Comparison of ENCODE assay signal across 8 cellular contexts in the genomic region with DNA sequence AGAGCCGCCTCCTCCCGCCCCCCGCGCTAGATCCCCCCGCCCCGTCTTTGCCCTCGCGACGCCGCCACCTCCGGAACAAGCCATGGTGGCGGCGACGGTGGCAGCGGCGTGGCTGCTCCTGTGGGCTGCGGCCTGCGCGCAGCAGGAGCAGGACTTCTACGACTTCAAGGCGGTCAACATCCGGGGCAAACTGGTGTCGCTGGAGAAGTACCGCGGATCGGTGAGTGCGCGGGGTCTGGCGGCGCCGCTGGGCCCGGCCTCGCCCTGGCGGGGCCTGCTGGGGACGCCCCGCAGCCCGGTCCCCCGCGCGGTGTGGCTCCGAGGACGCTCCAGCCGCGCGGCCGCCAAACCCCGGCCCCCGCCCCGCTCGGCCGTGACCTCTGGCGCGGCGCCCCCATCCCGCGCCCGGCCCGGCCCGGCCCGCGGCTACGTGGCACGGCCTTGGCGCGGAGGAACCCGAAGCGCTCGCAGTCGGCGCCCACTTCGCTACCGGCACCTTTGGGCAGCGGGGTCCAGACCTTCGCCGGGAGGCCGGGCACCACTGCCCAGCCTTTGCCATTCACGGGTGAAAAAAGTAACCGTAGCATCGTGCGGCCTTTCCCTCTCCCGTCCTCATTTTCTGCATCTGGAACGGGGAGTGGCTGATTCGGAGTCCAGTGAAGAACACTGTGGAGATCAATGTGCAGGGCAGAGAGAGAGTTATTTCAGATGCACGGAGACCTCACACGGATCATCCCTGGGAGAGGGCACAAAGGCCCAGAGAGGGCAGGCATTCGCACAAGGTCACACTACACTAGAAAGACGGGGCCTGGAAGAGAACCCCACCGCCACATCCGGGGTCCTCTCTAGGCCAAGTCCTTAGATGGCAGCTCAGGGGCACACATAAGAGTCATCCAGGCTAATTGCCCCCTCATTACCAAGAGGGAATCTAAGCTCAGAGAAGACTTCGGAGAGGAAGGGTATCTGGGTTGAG. TPM values are rescaled to one million over a fixed set of nuclear protein-coding genes. Genes with fewer than 3 reads are reported as not detected.
DNase-seq lines count a peak whose midpoint lies in the region; ATAC-seq, FAIRE-seq and TF ChIP-seq lines count a peak whose summit lies in the region.

Gene GPX7 (plus strand): TSS at position 44 of the 973 bp plus-strand sequence. CDS start 39 bp downstream, at position 83.

- CTCF ChIA-PET in WTC11 (lab: Charles Lee), result interaction anchor here (0.5 to 0.9 kb wide), 2 partner anchors 34 to 80 kb away, joined by 3 to 5 read pairs; no protein-coding TSS in a partner anchor

- no peaks in the 10 kb centered on the region for H3K9me3 ChIP-seq in spleen

- H3K4me3 ChIP-seq in bronchial epithelial cell (ENCODE audit: low read depth, low read length), result peak within 1 kb of the TSS; percentile 42
- H3K4me3 ChIP-seq in spleen, result peak within 1 kb of the TSS; percentile 41 to 78 (median 50)

- DNase-seq in AG08396 (ENCODE audit: low spot score) (peak; percentile 81), HFFc6 (peak; percentile 17), WTC11 (ENCODE audit: low spot score) (peak; percentile 51), bronchial epithelial cell (ENCODE audit: low read depth) (no peak), iris pigment epithelial cell (ENCODE audit: low read depth) (peak; percentile 47), spleen (peak; percentile 91), dedifferentiated amniotic fluid mesenchymal stem cell (ENCODE audit: extremely low spot score) (no peak), SHP77 (lab: John Stamatoyannopoulos, UW) (no peak)

- TF ChIP-seq POLR2A in spleen (IDR thresholded peaks at IDR 0.05), result no peak

- intact Hi-C loops in spleen (cut with DNase I; ENCODE audit: low total_unique reads), result no loop called here

- H3K36me3 Mint-ChIP-seq in HFFc6 (ENCODE audit: low read depth) (no peaks in the 10 kb centered on the region; the same call in 1 of the 2 replicates), WTC11 (no peaks in the 10 kb centered on the region)

- no peak for TF ChIP-seq CTCF in HFFc6 (IDR thresholded peaks at IDR 0.05)
- no peak for TF ChIP-seq CTCF in WTC11 (IDR thresholded peaks at IDR 0.05)
- TF ChIP-seq CTCF in bronchial epithelial cell (IDR thresholded peaks at IDR 0.05; ENCODE audit: insufficient read depth, low read length, severe bottlenecking), result no peak
- no peak for TF ChIP-seq CTCF in spleen (IDR thresholded peaks at IDR 0.05 in 8 of 11, conservative IDR thresholded peaks at IDR 0.05 in 3 of 11)

- H3K9me3 Mint-ChIP-seq in HFFc6 (no peaks in the 10 kb centered on the region), WTC11 (0 out of 2 replicates have a peak, but pooled peaks cover 3% of the 10 kb centered on the region)

- peaks cover 27% of the 10 kb centered on the region for H3K4me1 Mint-ChIP-seq in HFFc6 (ENCODE audit: low read depth)
- peaks cover 11% of the 10 kb centered on the region for H3K4me1 Mint-ChIP-seq in WTC11

- H3K27me3 ChIP-seq in bronchial epithelial cell (ENCODE audit: control insufficient read depth, insufficient read depth, low read length), result no peaks in the 10 kb centered on the region
- peaks cover 0 to 34% (median 0%) of the 10 kb centered on the region in 7 donors for H3K27me3 ChIP-seq in spleen (replicated peaks in 1 of 7)

- H3K36me3 ChIP-seq in bronchial epithelial cell (ENCODE audit: control insufficient read depth, insufficient read depth, low read length) (no peaks in the 10 kb centered on the region), spleen (peaks cover 0 to 17% (median 7%) of the 10 kb centered on the region in 6 donors)

- WGBS in spleen, 5 donors, result 5 to 25% (median 7%) methylated on average over 19 to 90 of the region's 90 CpGs

- FAIRE-seq in bronchial epithelial cell (lab: Jason Lieb, UNC), result no peak

- POLR2A ChIA-PET in WTC11 (lab: Charles Lee), result interaction anchor here (1.4 kb wide), 1 partner anchor 12 kb away, joined by 3 read pairs; no protein-coding TSS in a partner anchor

- peak within 1 kb of the TSS; percentile 63 to 86 (median 78) for H3K27ac ChIP-seq in spleen

- ATAC-seq in WTC11, result peak; percentile 57

- H3K27ac Mint-ChIP-seq in HFFc6 (peak within 1 kb of the TSS; percentile 89), WTC11 (no peak within 1 kb of the TSS)

- H3K4me1 ChIP-seq in spleen, result peaks cover 4 to 52% (median 29%) of the 10 kb centered on the region in 6 donors

- H3K4me3 Mint-ChIP-seq in HFFc6, result peak within 1 kb of the TSS; percentile 86
- peak within 1 kb of the TSS; percentile 72 for H3K4me3 Mint-ChIP-seq in WTC11

- no peaks in the 10 kb centered on the region; the same call in 1 of the 2 replicates for H3K27me3 Mint-ChIP-seq in HFFc6 (ENCODE audit: insufficient read depth)
- peaks cover 48% of the 10 kb centered on the region for H3K27me3 Mint-ChIP-seq in WTC11 (ENCODE audit: low read depth)

TF ChIP-seq in WTC11, 78 proteins besides CTCF, POLR2A, EP300 and RAD21:
- peak; percentile 49; the same call in 1 of the 2 replicates for TF ChIP-seq HMGXB4 (CRISPR knock-in tag; IDR thresholded peaks at IDR 0.05)
- TF ChIP-seq ZNF138 (CRISPR knock-in tag; conservative IDR thresholded peaks at IDR 0.05), result 0 out of 2 replicates have a peak, but pooled peaks have one; percentile 28
- TF ChIP-seq TP53 (CRISPR knock-in tag; IDR thresholded peaks at IDR 0.05), result 0 out of 2 replicates have a peak, but pooled peaks have one; percentile 25
- no peak for TF ChIP-seq NFATC4 (CRISPR knock-in tag; IDR thresholded peaks at IDR 0.05)
- 0 out of 2 replicates have a peak, but pooled peaks have one; percentile 31 for TF ChIP-seq E2F5 (CRISPR knock-in tag; IDR thresholded peaks at IDR 0.05)

RNA-seq across cellular contexts. Expression of gene GPX7, which starts in this region (rescaled TPM):
- 10 to 100 TPM; 15.5 to 24.6 (median 18.6) TPM for total RNA-seq in HFFc6 (2021; fragmentation: NEBNext Ultra II Directional; extraction: Animal tissue kit (Norgen Biotek cat#: 25700))
- total RNA-seq in WTC11 (2021), result 9.9 to 13.9 TPM (median 13.1 TPM) in 3 replicates
- total RNA-seq in bronchial epithelial cell, result 1.1 and 1.7 TPM in 2 replicates
- 10 to 100 TPM in 4 of 7 donors, 1 to 10 TPM in 3; 6.4 to 24.7 (median 12.9) TPM for total RNA-seq in spleen
- 10 to 100 TPM; 13.8 to 23.5 (median 17.9) TPM for polyA plus RNA-seq in spleen

Comparison
In these comparisons a context has a peak if more than half of its experiments do, and no peak if none do; other contexts are left out.
1. DNase-seq: peak in AG08396 (single experiment), HFFc6 (single experiment), WTC11 (single experiment), iris pigment epithelial cell (single experiment) and spleen (single experiment); none in bronchial epithelial cell (single experiment), dedifferentiated amniotic fluid mesenchymal stem cell (single experiment) and SHP77 (0 of 2).